ENCODE assay signal across 8 cellular contexts in genomic region chr2:233565685-233566140, GRCh38. TPM values are rescaled to one million over a fixed set of nuclear protein-coding genes. Genes with fewer than 3 reads are reported as not detected.
DNase-seq lines count a peak whose midpoint lies in the region; ATAC-seq, FAIRE-seq and TF ChIP-seq lines count a peak whose summit lies in the region.

No MANE protein-coding gene starts in this region.

- no peaks in the 10 kb centered on the region for H3K79me2 ChIP-seq in OCI-LY1 (ENCODE audit: insufficient read depth, low read length)

- peaks cover 6% of the 10 kb centered on the region; the same call in 1 of the 3 replicates for H3K9me3 ChIP-seq in A549
- H3K9me3 ChIP-seq in OCI-LY1 (ENCODE audit: low read length) = no peaks in the 10 kb centered on the region
- H3K9me3 ChIP-seq in esophagus (ENCODE audit: control insufficient read depth in 2 of 2, insufficient read depth in 1 of 2, low read depth in 1 of 2, low read length in 1 of 2) = no peaks in the 10 kb centered on the region
- no peaks in the 10 kb centered on the region for H3K9me3 ChIP-seq in sigmoid colon

- TF ChIP-seq POLR2A in A549 (IDR thresholded peaks at IDR 0.05; ENCODE audit: low read length) (no peak), sigmoid colon (IDR thresholded peaks at IDR 0.05) (no peak)

- intact Hi-C loops in sigmoid colon (cut with DNase I) = loop anchor here (5.0 kb wide), 1 partner anchor 868 kb away; the partner anchor contains the start of gene GIGYF2

- TF ChIP-seq CTCF in A549 (IDR thresholded peaks at IDR 0.05) = no peak
- no peak for TF ChIP-seq CTCF in OCI-LY1 (IDR thresholded peaks at IDR 0.05; ENCODE audit: low read length)
- no peak for TF ChIP-seq CTCF in sigmoid colon (IDR thresholded peaks at IDR 0.05)

- no peaks in the 10 kb centered on the region for H4K20me1 ChIP-seq in OCI-LY1 (ENCODE audit: insufficient read depth, low read length)

- ATAC-seq in A549 = peak in 1 of 2 experiments; percentile 5; a peak in 4 of 6 replicates
- ATAC-seq in GM19372 (IDR thresholded peaks at IDR 0.05; ENCODE audit: low read depth, unreplicated experiment) = peak; percentile 30
- no peak for ATAC-seq in GM18870 (IDR thresholded peaks at IDR 0.05; ENCODE audit: unreplicated experiment)

- CTCF ChIA-PET in A549 (lab: Yijun Ruan, JAX) = interaction anchor here (1.8 kb wide), 1 partner anchor 145 kb away, joined by 5 read pairs; no protein-coding TSS in a partner anchor

- H2AFZ ChIP-seq in OCI-LY1 (ENCODE audit: low read length) = peak overlapping the region; percentile 70

- WGBS in A549 (ENCODE audit: missing lambda C conversion rate) = 2% methylated on average over 6 of the region's 6 CpGs
- 3% methylated on average over 6 of the region's 6 CpGs for WGBS in esophagus, 2 donors
- WGBS in sigmoid colon, 2 donors = 1 to 2% methylated on average over 6 of the region's 6 CpGs

- no peaks in the 10 kb centered on the region for H3K27me3 ChIP-seq in OCI-LY1 (ENCODE audit: insufficient read depth, low read length)
- no peaks in the 10 kb centered on the region for H3K27me3 ChIP-seq in esophagus (ENCODE audit: control insufficient read depth in 1 of 2, insufficient read depth in 2 of 2, low read length in 2 of 2)
- no peaks in the 10 kb centered on the region for H3K27me3 ChIP-seq in sigmoid colon

- H3K4me1 ChIP-seq in A549 (peaks cover 17% of the 10 kb centered on the region), OCI-LY1 (ENCODE audit: insufficient read depth, low read length, severe bottlenecking) (peaks cover 21% of the 10 kb centered on the region), esophagus (ENCODE audit: control insufficient read depth in 2 of 2, insufficient read depth in 2 of 2, low read length in 1 of 2) (peaks cover 0 to 2% of the 10 kb centered on the region in 2 donors), sigmoid colon (peaks cover 0 to 17% (median 3%) of the 10 kb centered on the region in 4 donors)

- peak overlapping the region; percentile 83 for H3K4me2 ChIP-seq in A549
- H3K4me2 ChIP-seq in OCI-LY1 (ENCODE audit: low read length) = peak overlapping the region; percentile 95

- no peaks in the 10 kb centered on the region for H3K9me2 ChIP-seq in OCI-LY1 (ENCODE audit: low read depth, low read length)

- POLR2A ChIA-PET in A549 (lab: Yijun Ruan, JAX) = interaction anchor here (0.6 to 2.4 kb wide), 11 partner anchors 8 to 628 kb away, joined by 3 to 17 read pairs (median 4); partner anchors contain the start of gene UGT1A6

- H3K36me3 ChIP-seq in OCI-LY1 (ENCODE audit: insufficient read depth, low read length) = no peaks in the 10 kb centered on the region
- H3K36me3 ChIP-seq in esophagus (ENCODE audit: control insufficient read depth in 2 of 2, insufficient read depth in 2 of 2, low read length in 1 of 2) = no peaks in the 10 kb centered on the region
- H3K36me3 ChIP-seq in sigmoid colon = no peaks in the 10 kb centered on the region

- H3K4me3 ChIP-seq in A549 = peak overlapping the region; percentile 63
- peak overlapping the region; percentile 75 for H3K4me3 ChIP-seq in OCI-LY1 (ENCODE audit: low read depth, low read length, poor library complexity, severe bottlenecking)
- H3K4me3 ChIP-seq in esophagus (ENCODE audit: low read depth in 1 of 2, low read length in 2 of 2) = peak overlapping the region in 1 of 2 donors; percentile 92
- H3K4me3 ChIP-seq in sigmoid colon = peak overlapping the region; percentile 85 to 96 (median 94)

- TF ChIP-seq EP300 in A549 (IDR thresholded peaks at IDR 0.05) (no peak), sigmoid colon (IDR thresholded peaks at IDR 0.05) (no peak)

- no peak for TF ChIP-seq RAD21 in A549 (conservative IDR thresholded peaks at IDR 0.05 in 1 of 2, IDR thresholded peaks at IDR 0.05 in 1 of 2)

- FAIRE-seq in A549 (lab: Jason Lieb, UNC) = peak; percentile 23

- DNase-seq in A549 (ENCODE audit: low read depth in 1 of 2, low spot score in 1 of 2) = no peak
- no peak for DNase-seq in sigmoid colon
- DNase-seq in activated gamma-delta T cell (lab: John Stamatoyannopoulos, UW) = no peak
- DNase-seq in NCI-H187 treated with DMSO at 0.1 percent for 48 hours (lab: John Stamatoyannopoulos, UW) = no peak

- H3F3A ChIP-seq in OCI-LY1 (ENCODE audit: insufficient read depth, low read length) = no peaks in the 10 kb centered on the region

- H3K27ac ChIP-seq in A549 (peak overlapping the region; percentile 97 to 100), OCI-LY1 (ENCODE audit: low read depth, low read length, poor library complexity, severe bottlenecking) (peak overlapping the region; percentile 84), esophagus (ENCODE audit: low read depth in 2 of 2, low read length in 1 of 2) (peak overlapping the region; percentile 84 to 96), sigmoid colon (peak overlapping the region; percentile 90 to 99 (median 96))

- H3K9ac ChIP-seq in OCI-LY1 (ENCODE audit: low read length) = peak overlapping the region; percentile 95

TF ChIP-seq in A549, 52 proteins besides CTCF, POLR2A, EP300 and RAD21:
- TF ChIP-seq ZSCAN20 (CRISPR knock-in tag; IDR thresholded peaks at IDR 0.05) (no peak), FOXS1 (CRISPR knock-in tag; IDR thresholded peaks at IDR 0.05) (no peak)

RNA-seq across cellular contexts. Expression of gene USP40, which starts 0.9 kb away (rescaled TPM):
- polyA plus RNA-seq in A549 (2011; rRNA removed) (57.0 and 65.3 TPM in 2 replicates), A549 (2017; fragmentation: RNase III; extraction: RNeasy Plus Mini Kit Qiagen cat#74134 plus additional on column Dnase treatment) (22.9 to 24.6 TPM (median 24.5 TPM) in 3 replicates), esophagus (10 to 100 TPM; 14.2 to 29.9 TPM), sigmoid colon (10 to 100 TPM in 2 of 3 donors, 1 to 10 TPM in 1; 9.6 to 14.7 (median 10.9) TPM)
- 47.7 and 49.2 TPM in 2 replicates for polyA plus RNA-seq in A549 (2012; cell fraction: cytosol; rRNA removed)
- polyA plus RNA-seq in A549 (2012; cell fraction: nucleus; rRNA removed) = 138 and 139 TPM in 2 replicates
- 60.3 and 61.7 TPM in 2 replicates for polyA minus RNA-seq in A549 (2011; rRNA and poly(A)+ RNA removed)
- 10 to 100 TPM; 23.4 to 34.5 (median 31.3) TPM for total RNA-seq in sigmoid colon

RNA-seq across cellular contexts. Expression of gene UGT1A8, which starts 51.7 kb away (rescaled TPM):
- polyA plus RNA-seq in A549 (2011; rRNA removed) (0.12 and 0.22 TPM in 2 replicates), A549 (2017; fragmentation: RNase III; extraction: RNeasy Plus Mini Kit Qiagen cat#74134 plus additional on column Dnase treatment) (0.05 to 0.25 TPM in 2 of 3 replicates, not detected in the other), esophagus (1 to 10 TPM in 1 of 2 donors, under 1 TPM in 1; 0.39 to 2.8 TPM), sigmoid colon (1 to 10 TPM; 1.8 to 8.8 (median 7.4) TPM)
- 0.07 and 0.08 TPM in 2 replicates for polyA plus RNA-seq in A549 (2012; cell fraction: cytosol; rRNA removed)
- 0.07 TPM in 1 of 2 replicates, not detected in the other for polyA plus RNA-seq in A549 (2012; cell fraction: nucleus; rRNA removed)
- polyA minus RNA-seq in A549 (2011; rRNA and poly(A)+ RNA removed) = 0.37 TPM in 1 of 2 replicates, not detected in the other
- total RNA-seq in sigmoid colon = not detected
